21 cellular contexts compared by ENCODE assay signal in genomic region chr18:24277516-24277915, GRCh38.
DNase-seq lines count a peak whose midpoint lies in the region; ATAC-seq and TF ChIP-seq lines count a peak whose summit lies in the region.
"Had no signal": no experiment of that assay in that cellular context is flagged by ENCODE, and none has a peak within 500 bp of the region (broad histone marks: within the 10 kb centered on the region; RNA-seq: fewer than 3 reads in every experiment).

No MANE protein-coding gene starts in this region.

- POLR2A ChIA-PET in SK-N-SH (lab: Yijun Ruan, JAX), result no interaction called here

- 78% methylated on average over 2 of the region's 2 CpGs for WGBS in SK-N-SH (ENCODE audit: low lambda C conversion rate)

- ATAC-seq in SK-N-SH treated with all-trans-retinoic acid at 6 μM for 48 hours, result no peak
- ATAC-seq in GM21390 (IDR thresholded peaks at IDR 0.05; ENCODE audit: unreplicated experiment), result no peak
- ATAC-seq: GM12878 had no signal

- no peaks in the 10 kb centered on the region for H3K36me3 ChIP-seq in SK-N-SH (replicated peaks in 1 of 2; ENCODE audit: control insufficient read depth in 1 of 2, insufficient read depth in 2 of 2, low read length in 1 of 2)
- no peaks in the 10 kb centered on the region for H3K36me3 ChIP-seq in osteoblast (ENCODE audit: insufficient read depth, low read length)
- H3K36me3 ChIP-seq: BE2C, HAP-1 had no signal

- H3F3A ChIP-seq in SK-N-SH (replicated peaks; ENCODE audit: insufficient read depth), result peaks cover under 1% of the 10 kb centered on the region

- TF ChIP-seq CTCF in SK-N-SH (IDR thresholded peaks at IDR 0.05) (no peak), osteoblast (IDR thresholded peaks at IDR 0.05; ENCODE audit: extremely low read depth, low read depth, low read length) (no peak)

- H3K4me2 ChIP-seq in SK-N-SH (no peak overlapping the region), osteoblast (ENCODE audit: insufficient read depth, low read length) (no peak overlapping the region)
- H3K4me2 ChIP-seq: BLaER1 treated with 17β-estradiol and CSF1 and Interleukin-3, amounts not matched to agents 10 nM and 100 nM had no signal

- H2AFZ ChIP-seq in SK-N-SH (ENCODE audit: low read depth), result no peak overlapping the region
- no peak overlapping the region for H2AFZ ChIP-seq in osteoblast (ENCODE audit: low read length)

- DNase-seq in SK-N-SH, result no peak
- DNase-seq in amniotic epithelial cell (ENCODE audit: low read depth), result peak; percentile 71
- DNase-seq in osteoblast (ENCODE audit: insufficient read length, low spot score, missing footprints), result peak; percentile 27
- no peak for DNase-seq in retina
- DNase-seq: ACHN; AML-193; BE2C; Calu3; CD4-positive, alpha-beta T cell; CD8-positive, alpha-beta memory T cell; COR-L47; DMS153; DND-41; GDM1; GOT3 had no signal

- no peak overlapping the region for H3K9ac ChIP-seq in SK-N-SH
- H3K9ac ChIP-seq: BLaER1 treated with 17β-estradiol and CSF1 and Interleukin-3, amounts not matched to agents 10 nM and 100 nM had no signal

- peaks cover 0 to under 1% of the 10 kb centered on the region in 2 experiments; a peak in 2 of 4 replicates for H3K4me1 ChIP-seq in SK-N-SH (ENCODE audit: control insufficient read depth in 1 of 2, insufficient read depth in 2 of 2, low read depth in 1 of 2, low read length in 1 of 2)
- peaks cover under 1% of the 10 kb centered on the region for H3K4me1 ChIP-seq in osteoblast (ENCODE audit: insufficient read depth, low read length)
- H3K4me1 ChIP-seq: BE2C had no signal

- no peaks in the 10 kb centered on the region for H3K9me2 ChIP-seq in SK-N-SH

- CTCF ChIA-PET in SK-N-SH (lab: Yijun Ruan, JAX), result no interaction called here

- TF ChIP-seq EP300 in SK-N-SH (IDR thresholded peaks at IDR 0.05; ENCODE audit: borderline replicate concordance in 1 of 2, low read depth in 1 of 2, low read length in 1 of 2), result no peak

- no peak overlapping the region for H3K27ac ChIP-seq in SK-N-SH (ENCODE audit: low read depth in 2 of 2, low read length in 1 of 2)
- no peak overlapping the region for H3K27ac ChIP-seq in osteoblast (ENCODE audit: low read depth, low read length)
- H3K27ac ChIP-seq: 22Rv1; BLaER1 treated with 17β-estradiol and CSF1 and Interleukin-3, amounts not matched to agents 10 nM and 100 nM had no signal

- no peaks in the 10 kb centered on the region for H3K9me3 ChIP-seq in SK-N-SH
- H3K9me3 ChIP-seq in osteoblast (ENCODE audit: low read depth, low read length), result no peaks in the 10 kb centered on the region
- H3K9me3 ChIP-seq: BE2C, HAP-1 had no signal

- H3K79me2 ChIP-seq in SK-N-SH (ENCODE audit: insufficient read depth) (no peaks in the 10 kb centered on the region), osteoblast (ENCODE audit: insufficient read depth, low read length) (no peaks in the 10 kb centered on the region)

- no peaks in the 10 kb centered on the region for H3K27me3 ChIP-seq in SK-N-SH (ENCODE audit: insufficient read depth)
- no peaks in the 10 kb centered on the region for H3K27me3 ChIP-seq in osteoblast (ENCODE audit: insufficient read depth, low read length)
- H3K27me3 ChIP-seq: BE2C had no signal

- H3K4me3 ChIP-seq in SK-N-SH (ENCODE audit: low read depth in 2 of 2, low read length in 1 of 2) (no peak overlapping the region), osteoblast (ENCODE audit: insufficient read depth, low read length) (no peak overlapping the region)
- H3K4me3 ChIP-seq: BLaER1 treated with 17β-estradiol and CSF1 and Interleukin-3, amounts not matched to agents 10 nM and 100 nM; GM12878; HAP-1 had no signal

- H4K20me1 ChIP-seq in SK-N-SH (ENCODE audit: insufficient read depth), result no peaks in the 10 kb centered on the region
- no peaks in the 10 kb centered on the region for H4K20me1 ChIP-seq in osteoblast (ENCODE audit: insufficient read depth, low read length)

- no peak for TF ChIP-seq RAD21 in SK-N-SH (IDR thresholded peaks at IDR 0.05; ENCODE audit: low read length)

TF ChIP-seq in SK-N-SH treated with all-trans-retinoic acid at 6 μM for 48 hours, 23 proteins besides CTCF, POLR2A, EP300 and RAD21:
- no peak for TF ChIP-seq BACH2 (CRISPR knock-in tag; IDR thresholded peaks at IDR 0.05; ENCODE audit: borderline replicate concordance)
- peak; percentile 62 for TF ChIP-seq ISL1 (CRISPR knock-in tag; IDR thresholded peaks at IDR 0.05)
TF ChIP-seq in SK-N-SH treated with all-trans-retinoic acid at 6 μM for 48 hours: peak in this region for 1.

TF ChIP-seq in SK-N-SH, 30 proteins besides CTCF, POLR2A, EP300 and RAD21:
- TF ChIP-seq GATA2 (CRISPR knock-in tag; IDR thresholded peaks at IDR 0.05) (no peak), TEAD4 (IDR thresholded peaks at IDR 0.05; ENCODE audit: borderline replicate concordance, insufficient read depth) (no peak), RXRA (IDR thresholded peaks at IDR 0.05; ENCODE audit: borderline replicate concordance, low read depth) (no peak), GABPA (IDR thresholded peaks at IDR 0.05; ENCODE audit: low read depth) (no peak), ZBTB33 (IDR thresholded peaks at IDR 0.05; ENCODE audit: borderline replicate concordance, low read depth) (no peak), FOXJ3 (CRISPR knock-in tag; IDR thresholded peaks at IDR 0.05) (no peak)

Comparison
In these comparisons a context has a peak if more than half of its experiments do, and no peak if none do; other contexts are left out.
1. DNase-seq: peak in amniotic epithelial cell (single experiment) and osteoblast (single experiment); none in SK-N-SH (single experiment) and retina (single experiment).